ENCODE assay signal across 15 cellular contexts in the genomic region with DNA sequence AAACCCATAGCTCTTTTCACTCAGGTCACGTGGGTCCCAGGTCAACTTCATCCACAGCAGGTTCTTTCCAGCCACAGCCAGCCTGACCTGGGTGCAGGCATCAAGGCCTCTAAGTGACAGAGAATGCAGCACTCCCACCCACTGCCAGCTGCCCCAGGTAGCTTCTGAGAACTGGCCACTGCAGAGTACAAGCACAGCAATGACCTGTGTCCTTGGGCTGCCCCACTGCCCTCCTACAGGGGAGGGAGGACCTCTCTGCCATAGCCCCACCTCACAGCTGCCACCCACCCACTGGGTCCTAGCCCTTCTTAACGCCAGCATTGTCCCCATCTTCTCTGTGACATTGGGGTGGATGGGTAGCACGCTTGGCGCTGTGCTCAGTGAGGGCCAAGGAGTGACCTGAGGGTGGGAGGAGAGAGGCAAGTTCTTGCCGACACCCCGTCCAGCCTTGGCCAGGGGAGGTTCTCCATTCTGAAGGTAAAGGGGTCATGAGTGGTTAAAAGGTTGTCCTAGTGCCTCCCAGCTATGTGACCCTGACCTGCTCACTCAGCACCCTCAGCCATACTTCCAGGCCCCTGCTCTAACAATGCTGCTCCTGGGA. TPM values are rescaled to one million over a fixed set of nuclear protein-coding genes. Genes with fewer than 3 reads are reported as not detected.
DNase-seq lines count a peak whose midpoint lies in the region; ATAC-seq, FAIRE-seq and TF ChIP-seq lines count a peak whose summit lies in the region.
"Had no signal": no experiment of that assay in that cellular context is flagged by ENCODE, and none has a peak within 500 bp of the region (broad histone marks: within the 10 kb centered on the region; RNA-seq: fewer than 3 reads in every experiment).

No MANE protein-coding gene starts in this region.

- peaks cover 11% of the 10 kb centered on the region for H3K36me3 Mint-ChIP-seq in CD8-positive, alpha-beta T cell
- H3K36me3 Mint-ChIP-seq in dendritic cell treated with granulocyte-macrophage colony-stimulating factor and Interleukin-4, amounts not matched to agents 40 ng/mL and 50 ng/mL, for 4 days (ENCODE audit: low read depth) = peaks cover 65% of the 10 kb centered on the region
- H3K36me3 Mint-ChIP-seq in glutamatergic neuron (ENCODE audit: unreplicated experiment) (no peaks in the 10 kb centered on the region), endothelial cell (ENCODE audit: low read depth, unreplicated experiment) (peaks cover 4% of the 10 kb centered on the region)

- CTCF ChIA-PET in A549 (lab: Yijun Ruan, JAX) = interaction anchor here (1.5 to 9.1 kb wide), 3 partner anchors 15 to 27 kb away, joined by 3 to 107 read pairs (median 11); a partner anchor contains a TSS
- CTCF ChIA-PET in CD8-positive, alpha-beta T cell (lab: Charles Lee) = interaction anchor here (10.3 to 26.5 kb wide), 3 partner anchors 9 to 25 kb away, joined by 134 to 968 read pairs (median 345); a partner anchor contains a TSS

- H3K4me3 Mint-ChIP-seq in CD8-positive, alpha-beta T cell = no peak overlapping the region
- no peak overlapping the region for H3K4me3 Mint-ChIP-seq in dendritic cell treated with granulocyte-macrophage colony-stimulating factor and Interleukin-4, amounts not matched to agents 40 ng/mL and 50 ng/mL, for 4 days
- H3K4me3 Mint-ChIP-seq in glutamatergic neuron (ENCODE audit: unreplicated experiment) (no peak overlapping the region), endothelial cell (ENCODE audit: unreplicated experiment) (no peak overlapping the region)

- H3K27me3 Mint-ChIP-seq in CD8-positive, alpha-beta T cell (ENCODE audit: low read depth) = no peaks in the 10 kb centered on the region
- H3K27me3 Mint-ChIP-seq in dendritic cell treated with granulocyte-macrophage colony-stimulating factor and Interleukin-4, amounts not matched to agents 40 ng/mL and 50 ng/mL, for 4 days = no peaks in the 10 kb centered on the region
- H3K27me3 Mint-ChIP-seq in glutamatergic neuron (ENCODE audit: unreplicated experiment) (peaks cover 2% of the 10 kb centered on the region), endothelial cell (ENCODE audit: unreplicated experiment) (peaks cover 9% of the 10 kb centered on the region)

- H3K4me1 ChIP-seq in A549 (peaks cover 30% of the 10 kb centered on the region), pancreas (peaks cover 46 to 50% (median 49%) of the 10 kb centered on the region in 3 donors)
- peaks cover 75% of the 10 kb centered on the region for H3K4me1 ChIP-seq in CD8-positive, alpha-beta T cell (ENCODE audit: insufficient read depth, low read length)

- peaks cover 65% of the 10 kb centered on the region for H3K4me1 Mint-ChIP-seq in CD8-positive, alpha-beta T cell (ENCODE audit: low read depth)
- peaks cover 83% of the 10 kb centered on the region for H3K4me1 Mint-ChIP-seq in dendritic cell treated with granulocyte-macrophage colony-stimulating factor and Interleukin-4, amounts not matched to agents 40 ng/mL and 50 ng/mL, for 4 days (ENCODE audit: low read depth)
- H3K4me1 Mint-ChIP-seq in glutamatergic neuron (ENCODE audit: low read depth, unreplicated experiment) (no peaks in the 10 kb centered on the region), endothelial cell (ENCODE audit: unreplicated experiment) (no peaks in the 10 kb centered on the region)

- H3K9me3 Mint-ChIP-seq in CD8-positive, alpha-beta T cell = no peaks in the 10 kb centered on the region
- H3K9me3 Mint-ChIP-seq in dendritic cell treated with granulocyte-macrophage colony-stimulating factor and Interleukin-4, amounts not matched to agents 40 ng/mL and 50 ng/mL, for 4 days = no peaks in the 10 kb centered on the region
- H3K9me3 Mint-ChIP-seq in glutamatergic neuron (ENCODE audit: unreplicated experiment) (no peaks in the 10 kb centered on the region), endothelial cell (ENCODE audit: unreplicated experiment) (no peaks in the 10 kb centered on the region)

- H3K27ac ChIP-seq in A549 = peak overlapping the region; percentile 97 to 98; a peak in 4 of 6 replicates
- no peak overlapping the region for H3K27ac ChIP-seq in CD8-positive, alpha-beta T cell (ENCODE audit: low read depth, low read length)
- H3K27ac ChIP-seq in pancreas = peak overlapping the region in 3 of 4 donors; percentile 97 to 99 (median 98)

- DNase-seq in A549 (ENCODE audit: low read depth in 1 of 2, low spot score in 1 of 2) (no peak), pancreas (peak in 1 of 6 donors; percentile 55), omental fat pad (ENCODE audit: low spot score) (no peak), glutamatergic neuron (no peak), endothelial cell (ENCODE audit: low spot score) (no peak), HuH-7 (ENCODE audit: low spot score) (no peak)
- DNase-seq in CD8-positive, alpha-beta T cell = no peak
- DNase-seq: activated CD4-positive, CD25-positive, alpha-beta regulatory T cell; colonic mucosa; COR-L47; NCI-H1048; NCI-H510A treated with DMSO at 0.1 percent for 48 hours; SHP77 treated with DMSO at 0.1 percent for 48 hours; stimulated activated CD4-positive, alpha-beta T cell treated with anti-CD3 and anti-CD28 coated beads, Interleukin-1b, Interleukin-23, amount 100 ng/mL, for 48 hours had no signal

- intact Hi-C loops in CD8-positive, alpha-beta T cell (cut with DNase I, micrococcal nuclease) = no loop called here
- intact Hi-C loops in dendritic cell treated with granulocyte-macrophage colony-stimulating factor and Interleukin-4, amounts not matched to agents 40 ng/mL and 50 ng/mL, for 4 days (cut with micrococcal nuclease) = no loop called here
- intact Hi-C loops in pancreas (cut with DNase I) = no loop called here

- FAIRE-seq in A549 (lab: Jason Lieb, UNC) (no peak), pancreas (lab: Jason Lieb, UNC) (no peak)

- H3K27ac Mint-ChIP-seq in CD8-positive, alpha-beta T cell = peak overlapping the region; percentile 69
- peak overlapping the region; percentile 99 for H3K27ac Mint-ChIP-seq in dendritic cell treated with granulocyte-macrophage colony-stimulating factor and Interleukin-4, amounts not matched to agents 40 ng/mL and 50 ng/mL, for 4 days
- H3K27ac Mint-ChIP-seq in glutamatergic neuron (ENCODE audit: unreplicated experiment) = no peak overlapping the region
- H3K27ac Mint-ChIP-seq in endothelial cell (ENCODE audit: unreplicated experiment) = no peak overlapping the region

- TF ChIP-seq EP300 in A549 (IDR thresholded peaks at IDR 0.05) = no peak

- 94% methylated on average over 5 of the region's 6 CpGs for WGBS in A549 (ENCODE audit: missing lambda C conversion rate)
- WGBS in pancreas, 2 donors = 77 to 83% methylated on average over 6 of the region's 6 CpGs

- TF ChIP-seq CTCF in A549 (IDR thresholded peaks at IDR 0.05) (no peak), pancreas (IDR thresholded peaks at IDR 0.05) (no peak), omental fat pad (IDR thresholded peaks at IDR 0.05) (no peak), glutamatergic neuron (IDR thresholded peaks at IDR 0.05; ENCODE audit: partially characterized antibody, unreplicated experiment) (no peak), endothelial cell (IDR thresholded peaks at IDR 0.05; ENCODE audit: unreplicated experiment) (no peak)
- TF ChIP-seq CTCF in CD8-positive, alpha-beta T cell (IDR thresholded peaks at IDR 0.05) = no peak

- no peak overlapping the region for H3K4me2 ChIP-seq in A549

- POLR2A ChIA-PET in A549 (lab: Yijun Ruan, JAX) = no interaction called here
- POLR2A ChIA-PET in CD8-positive, alpha-beta T cell (lab: Charles Lee) = interaction anchor here (0.9 to 5.6 kb wide), 4 partner anchors 9 to 30 kb away, joined by 3 to 43 read pairs (median 6); a partner anchor contains a TSS

- no peaks in the 10 kb centered on the region for H3K9me3 ChIP-seq in A549
- no peaks in the 10 kb centered on the region for H3K9me3 ChIP-seq in CD8-positive, alpha-beta T cell (ENCODE audit: low read length)
- H3K9me3 ChIP-seq in pancreas = no peaks in the 10 kb centered on the region
- H3K9me3 ChIP-seq: colonic mucosa had no signal

- TF ChIP-seq RAD21 in A549 (conservative IDR thresholded peaks at IDR 0.05 in 1 of 2, IDR thresholded peaks at IDR 0.05 in 1 of 2) = no peak

- TF ChIP-seq POLR2A in A549 (IDR thresholded peaks at IDR 0.05; ENCODE audit: low read length) = no peak

- ATAC-seq in A549 = no peak
- ATAC-seq in CD8-positive, alpha-beta T cell = no peak
- no peak for ATAC-seq in pancreas
- no peak for ATAC-seq in omental fat pad (ENCODE audit: low FRiP score)

- no peaks in the 10 kb centered on the region for H3K36me3 ChIP-seq in CD8-positive, alpha-beta T cell (ENCODE audit: insufficient read depth, low read length)
- H3K36me3 ChIP-seq in pancreas = no peaks in the 10 kb centered on the region
- H3K36me3 ChIP-seq: colonic mucosa had no signal

- no peaks in the 10 kb centered on the region for H3K27me3 ChIP-seq in CD8-positive, alpha-beta T cell (ENCODE audit: insufficient read depth, low read length)
- H3K27me3 ChIP-seq in pancreas = no peaks in the 10 kb centered on the region
- H3K27me3 ChIP-seq: colonic mucosa had no signal

- H3K4me3 ChIP-seq in A549 (no peak overlapping the region), pancreas (no peak overlapping the region)
- no peak overlapping the region for H3K4me3 ChIP-seq in CD8-positive, alpha-beta T cell (ENCODE audit: low read depth, low read length)
- H3K4me3 ChIP-seq: colonic mucosa had no signal

RNA-seq across cellular contexts. Expression of a gene that starts 12.4 kb away (rescaled TPM):
- 0.43 and 0.95 TPM in 2 replicates for polyA plus RNA-seq in A549 (2011; rRNA removed)
- 0.95 and 1.2 TPM in 2 replicates for polyA plus RNA-seq in A549 (2012; cell fraction: cytosol; rRNA removed)
- 1.1 and 1.7 TPM in 2 replicates for polyA plus RNA-seq in A549 (2012; cell fraction: nucleus; rRNA removed)
- 0.42 to 0.68 TPM (median 0.67 TPM) in 3 replicates for polyA plus RNA-seq in A549 (2017; fragmentation: RNase III; extraction: RNeasy Plus Mini Kit Qiagen cat#74134 plus additional on column Dnase treatment)
- 1.7 and 2.0 TPM in 2 replicates for polyA minus RNA-seq in A549 (2011; rRNA and poly(A)+ RNA removed)
- 1 to 10 TPM; 4.7 to 5.6 TPM for total RNA-seq in CD8-positive, alpha-beta T cell
- 10 to 100 TPM in 3 of 6 donors, 1 to 10 TPM in 3; 6.2 to 21.0 (median 9.5) TPM for total RNA-seq in pancreas
- polyA plus RNA-seq in pancreas = 10 to 100 TPM; 11.3 to 21.5 TPM
- total RNA-seq in omental fat pad = 10 to 100 TPM; 10.4 to 27.9 (median 17.9) TPM
- 6.0 TPM for total RNA-seq in glutamatergic neuron (ENCODE audit: unreplicated experiment)
- total RNA-seq in endothelial cell (ENCODE audit: unreplicated experiment) = 2.6 TPM

RNA-seq across cellular contexts. Expression of a gene that starts 17.7 kb away (rescaled TPM):
- polyA plus RNA-seq in A549 (2011; rRNA removed) = 16.5 and 22.8 TPM in 2 replicates
- 19.6 and 23.7 TPM in 2 replicates for polyA plus RNA-seq in A549 (2012; cell fraction: cytosol; rRNA removed)
- 18.4 TPM in 2 replicates for polyA plus RNA-seq in A549 (2012; cell fraction: nucleus; rRNA removed)
- polyA plus RNA-seq in A549 (2017; fragmentation: RNase III; extraction: RNeasy Plus Mini Kit Qiagen cat#74134 plus additional on column Dnase treatment) = 14.1 to 16.0 TPM (median 14.6 TPM) in 3 replicates
- 20.9 and 28.0 TPM in 2 replicates for polyA minus RNA-seq in A549 (2011; rRNA and poly(A)+ RNA removed)
- total RNA-seq in CD8-positive, alpha-beta T cell = 10 to 100 TPM; 18.3 to 18.5 TPM
- total RNA-seq in pancreas = 10 to 100 TPM; 21.9 to 30.6 (median 24.6) TPM
- polyA plus RNA-seq in pancreas = 10 to 100 TPM; 15.8 to 17.0 TPM
- total RNA-seq in omental fat pad = 10 to 100 TPM; 25.4 to 54.6 (median 41.0) TPM
- total RNA-seq in glutamatergic neuron (ENCODE audit: unreplicated experiment) = 10.7 TPM
- 6.4 TPM for total RNA-seq in endothelial cell (ENCODE audit: unreplicated experiment)

RNA-seq across cellular contexts. Expression of a gene that starts 29.9 kb away (rescaled TPM):
- polyA plus RNA-seq in A549 (2011; rRNA removed) = 4.7 and 5.1 TPM in 2 replicates
- polyA plus RNA-seq in A549 (2012; cell fraction: cytosol; rRNA removed) = 5.4 and 7.1 TPM in 2 replicates
- polyA plus RNA-seq in A549 (2012; cell fraction: nucleus; rRNA removed) = 13.6 and 15.4 TPM in 2 replicates
- polyA plus RNA-seq in A549 (2017; fragmentation: RNase III; extraction: RNeasy Plus Mini Kit Qiagen cat#74134 plus additional on column Dnase treatment) = 4.3 to 5.4 TPM (median 4.3 TPM) in 3 replicates
- polyA minus RNA-seq in A549 (2011; rRNA and poly(A)+ RNA removed) = 7.1 and 9.3 TPM in 2 replicates
- total RNA-seq in CD8-positive, alpha-beta T cell = 10 to 100 TPM; 11.1 to 12.5 TPM
- total RNA-seq in pancreas = 10 to 100 TPM in 5 of 6 donors, 1 to 10 TPM in 1; 9.6 to 20.2 (median 11.8) TPM
- polyA plus RNA-seq in pancreas = 10 to 100 TPM; 20.4 to 21.8 TPM
- 1 to 10 TPM; 4.8 to 8.3 (median 6.7) TPM for total RNA-seq in omental fat pad
- total RNA-seq in glutamatergic neuron (ENCODE audit: unreplicated experiment) = 21.1 TPM
- total RNA-seq in endothelial cell (ENCODE audit: unreplicated experiment) = 10.9 TPM

RNA-seq across cellular contexts. Expression of a gene that starts 31.7 kb away (rescaled TPM):
- 3.4 and 5.0 TPM in 2 replicates for polyA plus RNA-seq in A549 (2011; rRNA removed)
- 4.0 and 5.0 TPM in 2 replicates for polyA plus RNA-seq in A549 (2012; cell fraction: cytosol; rRNA removed)
- polyA plus RNA-seq in A549 (2012; cell fraction: nucleus; rRNA removed) = 7.0 and 11.2 TPM in 2 replicates
- polyA plus RNA-seq in A549 (2017; fragmentation: RNase III; extraction: RNeasy Plus Mini Kit Qiagen cat#74134 plus additional on column Dnase treatment) = 3.9 to 5.9 TPM (median 5.4 TPM) in 3 replicates
- polyA minus RNA-seq in A549 (2011; rRNA and poly(A)+ RNA removed) = 4.3 and 5.4 TPM in 2 replicates
- total RNA-seq in CD8-positive, alpha-beta T cell = 1 to 10 TPM; 5.4 to 5.5 TPM
- 1 to 10 TPM; 3.2 to 5.6 (median 4.5) TPM for total RNA-seq in pancreas
- 1 to 10 TPM; 5.3 to 8.9 TPM for polyA plus RNA-seq in pancreas
- 10 to 100 TPM in 1 of 4 donors, 1 to 10 TPM in 3; 4.4 to 11.1 (median 9.2) TPM for total RNA-seq in omental fat pad
- 13.0 TPM for total RNA-seq in glutamatergic neuron (ENCODE audit: unreplicated experiment)
- 4.0 TPM for total RNA-seq in endothelial cell (ENCODE audit: unreplicated experiment)

Comparison
In these comparisons a context has a peak if more than half of its experiments do, and no peak if none do; other contexts are left out.
1. H3K27ac Mint-ChIP-seq: peak in CD8-positive, alpha-beta T cell (single experiment) and dendritic cell treated with granulocyte-macrophage colony-stimulating factor and Interleukin-4, amounts not matched to agents 40 ng/mL and 50 ng/mL, for 4 days (single experiment); none in glutamatergic neuron (single experiment) and endothelial cell (single experiment).